ENCODE assay signal across 8 cellular contexts in the genomic region with DNA sequence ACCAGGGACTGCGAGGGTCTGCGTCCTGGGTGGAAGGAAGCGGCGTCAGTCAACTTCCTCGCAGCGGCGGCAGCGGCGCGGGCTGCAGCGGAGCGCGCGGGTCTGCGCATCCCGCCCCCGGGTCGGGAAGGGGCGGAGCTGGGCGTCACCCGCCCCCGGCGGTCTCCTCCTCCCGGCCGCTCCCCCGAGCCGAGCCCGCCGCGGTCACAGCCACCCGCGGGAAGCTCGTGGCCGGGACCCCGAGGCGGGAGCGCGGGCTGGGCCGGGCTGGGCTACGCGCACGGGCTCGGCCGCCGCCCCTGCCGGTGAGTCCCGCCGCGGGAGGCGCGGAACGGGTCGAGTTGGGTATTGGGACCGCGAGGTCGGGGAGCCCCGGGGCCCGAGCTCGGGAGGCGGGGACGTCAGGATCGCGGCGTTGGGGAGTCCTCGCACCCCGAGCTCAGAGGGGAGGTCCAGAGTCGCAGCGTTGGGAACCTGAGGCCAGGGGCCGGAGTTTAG. TPM values are rescaled to one million over a fixed set of nuclear protein-coding genes. Genes with fewer than 3 reads are reported as not detected.
DNase-seq lines count a peak whose midpoint lies in the region; ATAC-seq and TF ChIP-seq lines count a peak whose summit lies in the region.

A gene with protein sequence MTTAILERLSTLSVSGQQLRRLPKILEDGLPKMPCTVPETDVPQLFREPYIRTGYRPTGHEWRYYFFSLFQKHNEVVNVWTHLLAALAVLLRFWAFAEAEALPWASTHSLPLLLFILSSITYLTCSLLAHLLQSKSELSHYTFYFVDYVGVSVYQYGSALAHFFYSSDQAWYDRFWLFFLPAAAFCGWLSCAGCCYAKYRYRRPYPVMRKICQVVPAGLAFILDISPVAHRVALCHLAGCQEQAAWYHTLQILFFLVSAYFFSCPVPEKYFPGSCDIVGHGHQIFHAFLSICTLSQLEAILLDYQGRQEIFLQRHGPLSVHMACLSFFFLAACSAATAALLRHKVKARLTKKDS (plus strand): TSS at position 207 of the 498 bp plus-strand sequence. CDS start 41,063 bp downstream, outside the sequence.

- intact Hi-C loops in spleen (cut with DNase I; ENCODE audit: low total_unique reads), result loop anchor here (10.0 kb wide), 1 partner anchor 57 kb away; no protein-coding TSS in a partner anchor

- TF ChIP-seq POLR2A in GM18505 (IDR thresholded peaks at IDR 0.05; ENCODE audit: borderline replicate concordance, extremely low read depth, insufficient read depth, insufficient read length), result peak; percentile 79
- TF ChIP-seq POLR2A in spleen (IDR thresholded peaks at IDR 0.05), result peak in 1 of 3 donors; percentile 43

- ATAC-seq in GM18505 (IDR thresholded peaks at IDR 0.05; ENCODE audit: unreplicated experiment), result peak; percentile 90
- peak; percentile 84 for ATAC-seq in HG02763 (IDR thresholded peaks at IDR 0.05; ENCODE audit: unreplicated experiment)

- 0 to 1% (median 1%) methylated on average over 25 to 69 of the region's 69 CpGs for WGBS in spleen, 5 donors

- H3K4me1 ChIP-seq in spleen, result peaks cover 7 to 41% (median 29%) of the 10 kb centered on the region in 6 donors

- no peaks in the 10 kb centered on the region for H3K27me3 ChIP-seq in spleen (replicated peaks in 1 of 7)

- H3K9me3 ChIP-seq in spleen, result no peaks in the 10 kb centered on the region

- peak within 1 kb of the TSS; percentile 63; the same call in 1 of the 2 replicates for H3K27ac ChIP-seq in VCaP
- peak within 1 kb of the TSS; percentile 62 to 90 (median 86) for H3K27ac ChIP-seq in spleen

- TF ChIP-seq CTCF in VCaP (conservative IDR thresholded peaks at IDR 0.05), result no peak
- TF ChIP-seq CTCF in spleen (IDR thresholded peaks at IDR 0.05 in 8 of 11, conservative IDR thresholded peaks at IDR 0.05 in 3 of 11), result peak in 1 of 11 experiments; percentile 21

- DNase-seq in NCI-H146 treated with DMSO at 0.1 percent for 48 hours (lab: John Stamatoyannopoulos, UW; ENCODE audit: unreplicated experiment) (peak; percentile 35), T47D (ENCODE audit: low read depth in 1 of 2, low spot score in 1 of 2) (peak; percentile 64 to 85), iris pigment epithelial cell (ENCODE audit: low read depth) (peak; percentile 63), spleen (peak; percentile 96), GF-D8 (lab: John Stamatoyannopoulos, UW) (no peak)

- H3K36me3 ChIP-seq in spleen, result peaks cover 0 to 9% (median 0%) of the 10 kb centered on the region in 6 donors

- in situ Hi-C loops in T47D (cut with HindIII; ENCODE audit: low pct_unique_long_range_greater_than_20kb, low sequenced_read_pairs), result no loop called here

- peak within 1 kb of the TSS; percentile 76 to 92 (median 88) for H3K4me3 ChIP-seq in spleen

RNA-seq across cellular contexts. Expression of the gene that starts here (rescaled TPM):
- total RNA-seq in spleen, result 10 to 100 TPM in 4 of 7 donors, 1 to 10 TPM in 3; 8.3 to 13.3 (median 11.3) TPM
- 1 to 10 TPM; 3.5 to 4.5 (median 4.3) TPM for polyA plus RNA-seq in spleen
